In the genomic region with DNA sequence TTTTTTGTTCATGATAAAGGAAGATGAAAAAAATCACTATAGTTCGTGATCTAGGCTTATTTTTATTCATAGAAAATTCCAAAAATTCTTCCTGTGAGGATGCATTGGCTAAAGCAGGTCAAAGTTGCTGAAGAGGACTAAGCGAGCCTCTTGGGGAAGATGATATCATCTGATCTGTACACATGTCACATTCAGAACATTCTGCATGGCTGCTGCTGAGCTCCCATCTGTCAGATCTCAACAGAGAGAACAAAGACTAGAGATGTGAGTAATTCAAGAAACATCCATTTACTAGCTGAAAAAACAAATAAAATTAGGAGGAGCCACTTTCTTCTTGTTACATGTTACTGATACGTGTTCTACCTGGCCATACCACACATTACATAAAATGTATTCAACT, we compare ENCODE assay signal across 14 cellular contexts.
DNase-seq lines count a peak whose midpoint lies in the region; TF ChIP-seq lines count a peak whose summit lies in the region.
"Had no signal": no experiment of that assay in that cellular context is flagged by ENCODE, and none has a peak within 500 bp of the region (broad histone marks: within the 10 kb centered on the region; RNA-seq: fewer than 3 reads in every experiment).

No MANE protein-coding gene starts in this region.

- intact Hi-C loops in activated CD4-positive, alpha-beta T cell treated with anti-CD3 and anti-CD28 coated beads, Interleukin-2, amount 10 ng/mL, durations not matched to agents 24 days and 14 days (cut with micrococcal nuclease), result no loop called here

- no peak overlapping the region for H3K27ac Mint-ChIP-seq in activated CD4-positive, alpha-beta T cell treated with anti-CD3 and anti-CD28 coated beads, Interleukin-2, amount 10 ng/mL, durations not matched to agents 24 days and 14 days
- H3K27ac Mint-ChIP-seq: GM23338, progenitor cell of endocrine pancreas, WTC11 had no signal

- H3K4me1 Mint-ChIP-seq in activated CD4-positive, alpha-beta T cell treated with anti-CD3 and anti-CD28 coated beads, Interleukin-2, amount 10 ng/mL, durations not matched to agents 24 days and 14 days, result no peaks in the 10 kb centered on the region
- H3K4me1 Mint-ChIP-seq: central memory CD8-positive, alpha-beta T cell had no signal

- H3K4me3 Mint-ChIP-seq in activated CD4-positive, alpha-beta T cell treated with anti-CD3 and anti-CD28 coated beads, Interleukin-2, amount 10 ng/mL, durations not matched to agents 24 days and 14 days, result no peak overlapping the region
- H3K4me3 Mint-ChIP-seq: central memory CD8-positive, alpha-beta T cell; GM23338; WTC11 had no signal

- no peaks in the 10 kb centered on the region for H3K9me3 Mint-ChIP-seq in activated CD4-positive, alpha-beta T cell treated with anti-CD3 and anti-CD28 coated beads, Interleukin-2, amount 10 ng/mL, durations not matched to agents 24 days and 14 days
- H3K9me3 Mint-ChIP-seq: GM23338, WTC11 had no signal

- POLR2A ChIA-PET in RWPE1 (lab: Yijun Ruan, JAX; ENCODE audit: low non-redundant PET), result no interaction called here

- H3K27ac ChIP-seq in RWPE1, result no peak overlapping the region
- H3K27ac ChIP-seq: heart right ventricle had no signal

- CTCF ChIA-PET in RWPE1 (lab: Yijun Ruan, JAX), result no interaction called here

- no peaks in the 10 kb centered on the region for H3K27me3 Mint-ChIP-seq in activated CD4-positive, alpha-beta T cell treated with anti-CD3 and anti-CD28 coated beads, Interleukin-2, amount 10 ng/mL, durations not matched to agents 24 days and 14 days
- H3K27me3 Mint-ChIP-seq: central memory CD8-positive, alpha-beta T cell; progenitor cell of endocrine pancreas had no signal

- DNase-seq in HT-29 (ENCODE audit: low spot score), result peak; percentile 35
- peak; percentile 3 for DNase-seq in RWPE1 (ENCODE audit: low spot score)
- peak; percentile 41 for DNase-seq in epithelial cell of esophagus (ENCODE audit: low read depth)
- peak; percentile 46 for DNase-seq in renal cortical epithelial cell (ENCODE audit: low read depth)
- no peak for DNase-seq in activated T-cell treated with anti-CD3 and anti-CD28 coated beads, Interleukin-2, amount 50 U/mL, for 1 hour
- no peak for DNase-seq in NCI-H128 (lab: John Stamatoyannopoulos, UW; ENCODE audit: unreplicated experiment)
- no peak for DNase-seq in activated CD4-positive, alpha-beta T cell treated with anti-CD3 and anti-CD28 coated beads, Interleukin-2, amount 10 ng/mL, durations not matched to agents 24 days and 14 days
- DNase-seq: activated naive CD4-positive, alpha-beta T cell treated with Interleukin-2 at 50 U/mL for 16 hours; heart right ventricle; left colon had no signal

- H3K4me3 ChIP-seq in epithelial cell of esophagus (ENCODE audit: low read length), result no peak overlapping the region
- H3K4me3 ChIP-seq: GM23338, heart right ventricle had no signal

- TF ChIP-seq CTCF in RWPE1 (conservative IDR thresholded peaks at IDR 0.05; ENCODE audit: low read depth) (no peak), epithelial cell of esophagus (IDR thresholded peaks at IDR 0.05; ENCODE audit: insufficient read depth, low read depth, low read length, missing control alignments) (no peak)

- no peaks in the 10 kb centered on the region for H3K36me3 Mint-ChIP-seq in activated CD4-positive, alpha-beta T cell treated with anti-CD3 and anti-CD28 coated beads, Interleukin-2, amount 10 ng/mL, durations not matched to agents 24 days and 14 days (ENCODE audit: low read depth)
- H3K36me3 Mint-ChIP-seq: WTC11 had no signal

Comparison
In these comparisons a context has a peak if more than half of its experiments do, and no peak if none do; other contexts are left out.
1. DNase-seq: peak in HT-29 (single experiment), RWPE1 (single experiment), epithelial cell of esophagus (single experiment) and renal cortical epithelial cell (single experiment); none in activated T-cell treated with anti-CD3 and anti-CD28 coated beads, Interleukin-2, amount 50 U/mL, for 1 hour (single experiment), NCI-H128 (single experiment) and activated CD4-positive, alpha-beta T cell treated with anti-CD3 and anti-CD28 coated beads, Interleukin-2, amount 10 ng/mL, durations not matched to agents 24 days and 14 days (single experiment).